Comparison of ENCODE assay signal across 8 cellular contexts in the genomic region with DNA sequence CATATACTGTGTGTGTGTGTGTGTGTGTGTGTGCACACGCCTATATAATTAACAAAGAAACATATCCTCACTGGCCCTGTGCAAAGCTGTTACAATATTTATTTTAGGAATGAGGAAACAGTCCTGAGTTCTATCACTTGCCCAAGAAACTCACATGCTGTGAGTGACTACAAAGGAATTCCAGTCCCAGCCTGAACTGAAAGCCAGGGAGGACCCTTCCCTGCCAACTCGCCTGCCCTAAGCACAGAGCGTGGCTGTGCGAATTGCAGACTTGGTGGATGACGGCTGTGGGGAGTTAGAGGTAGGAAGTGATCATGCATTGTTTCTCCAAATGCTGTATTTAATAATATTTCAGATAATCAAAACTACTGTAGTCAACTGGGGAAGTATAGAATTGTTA. TPM values are rescaled to one million over a fixed set of nuclear protein-coding genes. Genes with fewer than 3 reads are reported as not detected.
DNase-seq lines count a peak whose midpoint lies in the region; ATAC-seq and TF ChIP-seq lines count a peak whose summit lies in the region.

No MANE protein-coding gene starts in this region.

- POLR2A ChIA-PET in WTC11 (lab: Charles Lee), result no interaction called here

- no peaks in the 10 kb centered on the region for H3K36me3 Mint-ChIP-seq in WTC11

- H3K27me3 ChIP-seq in foreskin keratinocyte (no peaks in the 10 kb centered on the region), smooth muscle cell (ENCODE audit: low read depth) (no peaks in the 10 kb centered on the region), vagina (no peaks in the 10 kb centered on the region)

- H3K27ac ChIP-seq in foreskin keratinocyte (no peak overlapping the region), smooth muscle cell (ENCODE audit: low read depth) (peak overlapping the region; percentile 17), vagina (no peak overlapping the region)

- H3K4me1 ChIP-seq in foreskin keratinocyte (no peaks in the 10 kb centered on the region), smooth muscle cell (ENCODE audit: low read depth) (peaks cover 6% of the 10 kb centered on the region), vagina (no peaks in the 10 kb centered on the region)

- CTCF ChIA-PET in WTC11 (lab: Charles Lee), result no interaction called here

- H3K4me1 Mint-ChIP-seq in WTC11, result no peaks in the 10 kb centered on the region

- intact Hi-C loops in vagina (cut with DNase I), result no loop called here

- peaks cover 13% of the 10 kb centered on the region for H3K9me3 Mint-ChIP-seq in WTC11

- no peaks in the 10 kb centered on the region for H3K9me3 ChIP-seq in smooth muscle cell (replicated peaks; ENCODE audit: low read depth)
- no peaks in the 10 kb centered on the region for H3K9me3 ChIP-seq in vagina

- H2AFZ ChIP-seq in smooth muscle cell (ENCODE audit: low read depth), result no peak overlapping the region

- no peaks in the 10 kb centered on the region for H4K20me1 ChIP-seq in smooth muscle cell (ENCODE audit: low read depth)

- no peak overlapping the region for H3K9ac ChIP-seq in smooth muscle cell (ENCODE audit: low read depth)

- H3K4me3 ChIP-seq in smooth muscle cell (no peak overlapping the region), vagina (no peak overlapping the region)

- DNase-seq in SIG-M5 treated with dmso at 0.1 percent for 504 hours (lab: John Stamatoyannopoulos, UW; ENCODE audit: unreplicated experiment) (peak; percentile 50), SIG-M5 (lab: John Stamatoyannopoulos, UW) (no peak), WTC11 (ENCODE audit: low spot score) (no peak), foreskin keratinocyte (peak; percentile 27 to 62), smooth muscle cell (lab: John Stamatoyannopoulos, UW; ENCODE audit: unreplicated experiment) (no peak), SK-N-DZ (ENCODE audit: low spot score) (no peak), vagina (ENCODE audit: extremely low spot score in 2 of 2) (no peak)

- H3K27me3 Mint-ChIP-seq in WTC11 (ENCODE audit: low read depth), result no peaks in the 10 kb centered on the region; the same call in 1 of the 2 replicates

- TF ChIP-seq CTCF in WTC11 (IDR thresholded peaks at IDR 0.05), result no peak
- TF ChIP-seq CTCF in foreskin keratinocyte (conservative IDR thresholded peaks at IDR 0.05), result no peak
- TF ChIP-seq CTCF in smooth muscle cell (IDR thresholded peaks at IDR 0.05; ENCODE audit: borderline replicate concordance, insufficient read depth, poor library complexity, severe bottlenecking), result no peak
- no peak for TF ChIP-seq CTCF in vagina (IDR thresholded peaks at IDR 0.05)

- H3F3A ChIP-seq in smooth muscle cell (ENCODE audit: low read depth), result no peaks in the 10 kb centered on the region

- H3K4me3 Mint-ChIP-seq in WTC11, result no peak overlapping the region

- WGBS in smooth muscle cell (ENCODE audit: low lambda C conversion rate), result 26% methylated on average over 5 of the region's 5 CpGs

- no peaks in the 10 kb centered on the region for H3K79me2 ChIP-seq in smooth muscle cell (ENCODE audit: low read depth)

- ATAC-seq in WTC11 (peak; percentile 44; the same call in 1 of the 2 replicates), foreskin keratinocyte (peak; percentile 74), HG02798 (IDR thresholded peaks at IDR 0.05; ENCODE audit: poor library complexity, unreplicated experiment) (no peak)

- H3K27ac Mint-ChIP-seq in WTC11, result no peak overlapping the region

- H3K36me3 ChIP-seq in smooth muscle cell (ENCODE audit: low read depth) (no peaks in the 10 kb centered on the region), vagina (no peaks in the 10 kb centered on the region)

- H3K4me2 ChIP-seq in smooth muscle cell, result peak overlapping the region; percentile 4

- no peak for TF ChIP-seq POLR2A in vagina (IDR thresholded peaks at IDR 0.05)

TF ChIP-seq in WTC11, 78 proteins besides CTCF, POLR2A, EP300 and RAD21:
- no peak for TF ChIP-seq NFYB (CRISPR knock-in tag; conservative IDR thresholded peaks at IDR 0.05; ENCODE audit: low read depth)

RNA-seq across cellular contexts. Expression of gene CD5, which starts 26.4 kb away (rescaled TPM):
- 0.30 to 0.37 TPM (median 0.32 TPM) in 3 replicates for total RNA-seq in WTC11 (2021)
- total RNA-seq in foreskin keratinocyte, result not detected in 2 replicates
- not detected in 2 replicates for polyA plus RNA-seq in foreskin keratinocyte
- total RNA-seq in smooth muscle cell, result not detected in 2 replicates
- polyA plus RNA-seq in smooth muscle cell, result 0.10 and 0.72 TPM in 2 replicates
- 0.10 TPM in 1 of 2 replicates, not detected in the other for polyA plus RNA-seq in SK-N-DZ (2014; cell fraction: cytosol; rRNA removed)
- 0.05 TPM in 1 of 2 replicates, not detected in the other for polyA plus RNA-seq in SK-N-DZ (2014; cell fraction: nucleus; rRNA removed)
- 0.98 TPM for total RNA-seq in vagina

Comparison
In these comparisons a context has a peak if more than half of its experiments do, and no peak if none do; other contexts are left out.
1. DNase-seq: peak in SIG-M5 treated with dmso at 0.1 percent for 504 hours (single experiment) and foreskin keratinocyte (2 of 2); none in SIG-M5 (single experiment), WTC11 (single experiment), smooth muscle cell (single experiment), SK-N-DZ (single experiment) and vagina (0 of 2).